Comparison of ENCODE assay signal across 16 cellular contexts in genomic region chr17:31915456-31916100, GRCh38.
"Had no signal": no experiment of that assay in that cellular context is flagged by ENCODE, and none has a peak within 500 bp of the region (broad histone marks: within the 10 kb centered on the region; RNA-seq: fewer than 3 reads in every experiment).

No MANE protein-coding gene starts in this region.

- H3K4me1 ChIP-seq: heart right ventricle, parathyroid adenoma, vagina had no signal

- H3K27me3 ChIP-seq: cardiac muscle cell, right lobe of liver, vagina had no signal

- H3K4me3 ChIP-seq: cardiac muscle cell, dorsolateral prefrontal cortex, heart right ventricle, right lobe of liver, smooth muscle cell, suprapubic skin, transverse colon, vagina had no signal

- FAIRE-seq: TTC549 had no signal

- DNase-seq: activated CD4-positive, alpha-beta T cell treated with anti-CD3 and anti-CD28 coated beads, Interleukin-2, amount 50 U/mL, for 48 hours; dorsolateral prefrontal cortex; heart right ventricle; immature natural killer cell; mesendoderm; naive thymus-derived CD8-positive, alpha-beta T cell; right lobe of liver; stimulated activated CD4-positive, alpha-beta T cell treated with anti-CD3 and anti-CD28 coated beads, Interleukin-4, amount 100 ng/mL, for 1 hour; transverse colon had no signal

- ATAC-seq: heart right ventricle; naive thymus-derived CD8-positive, alpha-beta T cell; right lobe of liver; stimulated activated naive CD8-positive, alpha-beta T cell treated with anti-CD3 and anti-CD28 coated beads, Interleukin-15, amount 100 ng/mL, for 72 hours had no signal

- H3K9me3 ChIP-seq: heart right ventricle, right lobe of liver, suprapubic skin, transverse colon, vagina had no signal

- H3K36me3 ChIP-seq: cardiac muscle cell, heart right ventricle, right lobe of liver, suprapubic skin, transverse colon, vagina had no signal
